Comparison of ENCODE assay signal across 8 cellular contexts in genomic region chr18:47150029-47150823, GRCh38. TPM values are rescaled to one million over a fixed set of nuclear protein-coding genes. Genes with fewer than 3 reads are reported as not detected.
DNase-seq lines count a peak whose midpoint lies in the region; TF ChIP-seq lines count a peak whose summit lies in the region.

HDHD2 (minus strand) TSS chr18:47150500; CDS start chr18:47136439, 14,061 bp downstream.

- H3K14ac ChIP-seq in neuronal stem cell (ENCODE audit: low read length): no peak within 1 kb of the TSS

- H3K9me3 ChIP-seq in ES-I3 (ENCODE audit: control insufficient read depth, insufficient read depth, low read length): no peaks in the 10 kb centered on the region
- H3K9me3 ChIP-seq in SJSA1 (replicated peaks): no peaks in the 10 kb centered on the region
- H3K9me3 ChIP-seq in neuronal stem cell (replicated peaks in 1 of 2; ENCODE audit: control insufficient read depth in 2 of 2, insufficient read depth in 1 of 2, low read depth in 1 of 2, low read length in 2 of 2): no peaks in the 10 kb centered on the region

- no peak within 1 kb of the TSS for H4K91ac ChIP-seq in neuronal stem cell (ENCODE audit: low read depth, low read length, poor library complexity)

- peak within 1 kb of the TSS; percentile 30 for H3K27ac ChIP-seq in SJSA1
- peak within 1 kb of the TSS; percentile 87 for H3K27ac ChIP-seq in neuronal stem cell (replicated peaks; ENCODE audit: low read length)

- H3K4me2 ChIP-seq in neuronal stem cell (ENCODE audit: insufficient read depth, low read length, poor library complexity, severe bottlenecking): peak within 1 kb of the TSS; percentile 85

- peak within 1 kb of the TSS; percentile 93 for H3K18ac ChIP-seq in neuronal stem cell (ENCODE audit: low read length)

- H2BK12ac ChIP-seq in neuronal stem cell (ENCODE audit: low read length): no peak within 1 kb of the TSS

- H3K36me3 ChIP-seq in ES-I3 (ENCODE audit: insufficient read depth, low read length) (0 out of 2 replicates have a peak, but pooled peaks cover 5% of the 10 kb centered on the region), SJSA1 (peaks cover 17% of the 10 kb centered on the region), neuronal stem cell (replicated peaks in 1 of 2; ENCODE audit: control insufficient read depth in 2 of 2, insufficient read depth in 2 of 2, low read length in 2 of 2) (peaks cover 0 to 19% of the 10 kb centered on the region in 2 donors)

- H3K4me3 ChIP-seq in SJSA1 (peak within 1 kb of the TSS; percentile 60), neuronal stem cell (ENCODE audit: low read length in 2 of 2) (peak within 1 kb of the TSS; percentile 72 to 89)

- H3K23ac ChIP-seq in neuronal stem cell (ENCODE audit: low read depth, low read length, poor library complexity): peak within 1 kb of the TSS; percentile 96

- peaks cover 2% of the 10 kb centered on the region for H3K79me1 ChIP-seq in neuronal stem cell (ENCODE audit: low read depth, low read length)

- no peaks in the 10 kb centered on the region for H3K4me1 ChIP-seq in ES-I3 (ENCODE audit: insufficient read depth, low read length)
- H3K4me1 ChIP-seq in SJSA1 (replicated peaks): peaks cover 12% of the 10 kb centered on the region
- peaks cover 2 to 6% of the 10 kb centered on the region in 2 donors for H3K4me1 ChIP-seq in neuronal stem cell (ENCODE audit: control insufficient read depth in 2 of 2, insufficient read depth in 1 of 2, low read depth in 1 of 2, low read length in 2 of 2)

- no peak within 1 kb of the TSS for H3K4ac ChIP-seq in neuronal stem cell (ENCODE audit: low read length)

- TF ChIP-seq CTCF in subcutaneous adipose tissue (IDR thresholded peaks at IDR 0.05; ENCODE audit: low read depth): no peak

- H3K9ac ChIP-seq in ES-I3 (ENCODE audit: low read depth, low read length) (peak within 1 kb of the TSS; percentile 74), neuronal stem cell (ENCODE audit: low read depth, low read length, poor library complexity) (peak within 1 kb of the TSS; percentile 85)

- H2BK15ac ChIP-seq in neuronal stem cell (ENCODE audit: low read length): no peak within 1 kb of the TSS

- H2AK5ac ChIP-seq in neuronal stem cell (ENCODE audit: low read depth, low read length): no peak within 1 kb of the TSS

- peak within 1 kb of the TSS; percentile 69 for H2BK5ac ChIP-seq in neuronal stem cell (ENCODE audit: low read length)

- no peaks in the 10 kb centered on the region for H3K27me3 ChIP-seq in SJSA1 (replicated peaks)
- H3K27me3 ChIP-seq in neuronal stem cell (ENCODE audit: control insufficient read depth in 3 of 3, insufficient read depth in 3 of 3, low read depth in 1 of 3, low read length in 3 of 3): no peaks in the 10 kb centered on the region

- peak within 1 kb of the TSS; percentile 43 for H4K8ac ChIP-seq in neuronal stem cell (ENCODE audit: low read depth, low read length)

- H2AFZ ChIP-seq in neuronal stem cell (ENCODE audit: low read length): peak within 1 kb of the TSS; percentile 95

- no peak within 1 kb of the TSS for H2BK120ac ChIP-seq in neuronal stem cell (ENCODE audit: low read depth, low read length)

- peak; percentile 51 for DNase-seq in H4 (ENCODE audit: low spot score)
- peak; percentile 75 for DNase-seq in LoVo (ENCODE audit: low spot score)
- peak; percentile 84 for DNase-seq in SJSA1 (ENCODE audit: low read depth in 1 of 2, low spot score in 2 of 2)
- DNase-seq in activated naive CD4-positive, alpha-beta T cell (lab: John Stamatoyannopoulos, UW): peak; percentile 46 to 70 (median 50)
- peak; percentile 75 for DNase-seq in foreskin melanocyte
- peak; percentile 77 for DNase-seq in neuronal stem cell (ENCODE audit: low spot score)

- WGBS in neuronal stem cell (ENCODE audit: extremely low coverage in 2 of 2, insufficient read length in 2 of 2, insufficient replicate concordance in 1 of 2), 2 donors: no CpG with 5 or more reads among the region's 70 CpGs

RNA-seq across cellular contexts. Expression of gene HDHD2, which starts in this region (rescaled TPM):
- total RNA-seq in H4 (2014; rRNA removed; shearing (Covaris generic)): 10.3 and 11.9 TPM in 2 replicates
- 14.3 and 17.4 TPM in 2 replicates for total RNA-seq in SJSA1 (2014; rRNA removed; shearing (Covaris generic))
- polyA plus RNA-seq in neuronal stem cell (2013, experiment 1 of 2): 47.9 TPM
- polyA plus RNA-seq in neuronal stem cell (2013, experiment 2 of 2): 51.4 TPM
- 10 to 100 TPM; 20.9 to 29.8 (median 25.2) TPM for total RNA-seq in subcutaneous adipose tissue

Comparison
In these comparisons a context has a peak if more than half of its experiments do, and no peak if none do; other contexts are left out.
1. Peak in every context shown above with its lines: DNase-seq, H3K4me3 ChIP-seq and H3K27ac ChIP-seq.